Comparison of ENCODE assay signal across 21 cellular contexts in the genomic region with DNA sequence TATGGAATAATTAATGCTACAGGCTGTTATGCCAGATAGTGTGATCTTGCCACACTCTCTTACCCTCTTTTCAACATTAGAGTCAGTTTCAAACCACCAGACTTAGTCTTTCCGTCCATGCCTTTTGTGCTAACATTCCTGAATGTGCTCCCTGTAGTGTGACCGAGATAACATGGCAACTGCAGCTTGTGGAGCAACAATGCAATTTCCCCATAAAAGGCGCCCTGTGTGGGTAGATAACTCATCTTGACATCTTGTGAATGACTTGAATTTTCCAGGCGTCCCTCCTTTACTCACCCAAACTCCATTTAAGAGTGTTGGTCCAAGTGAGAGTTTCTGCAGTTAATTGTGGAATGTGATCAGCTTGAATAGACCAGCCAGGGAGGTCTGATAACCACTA.
A peak's percentile ranks its signal among the peaks of the same experiment; 100 is the strongest.
DNase-seq lines count a peak whose midpoint lies in the region; TF ChIP-seq lines count a peak whose summit lies in the region.
"Had no signal": no experiment of that assay in that cellular context is flagged by ENCODE, and none has a peak within 500 bp of the region (broad histone marks: within the 10 kb centered on the region; RNA-seq: fewer than 3 reads in every experiment).

No MANE protein-coding gene starts in this region.

- H3K9me3 Mint-ChIP-seq in activated naive CD4-positive, alpha-beta T cell treated with anti-CD3 and anti-CD28 coated beads for 36 hours = peaks cover 3% of the 10 kb centered on the region
- H3K9me3 Mint-ChIP-seq: activated CD4-positive, alpha-beta T cell treated with anti-CD3 and anti-CD28 coated beads, Interleukin-2, amount 10 ng/mL, durations not matched to agents 24 days and 14 days had no signal

- no peaks in the 10 kb centered on the region for H3K4me1 Mint-ChIP-seq in activated naive CD4-positive, alpha-beta T cell treated with anti-CD3 and anti-CD28 coated beads for 36 hours (ENCODE audit: low read depth)
- H3K4me1 Mint-ChIP-seq: activated CD4-positive, alpha-beta T cell treated with anti-CD3 and anti-CD28 coated beads, Interleukin-2, amount 10 ng/mL, durations not matched to agents 24 days and 14 days; activated naive CD8-positive, alpha-beta T cell treated with anti-CD3 and anti-CD28 coated beads, Interleukin-2, amount 50 U/mL, for 24 hours; naive B cell had no signal

- intact Hi-C loops in activated naive CD4-positive, alpha-beta T cell treated with anti-CD3 and anti-CD28 coated beads for 36 hours (cut with micrococcal nuclease) = no loop called here

- CTCF ChIA-PET in activated naive CD4-positive, alpha-beta T cell treated with anti-CD3 and anti-CD28 coated beads for 36 hours (lab: Charles Lee) = no interaction called here

- H3K27ac Mint-ChIP-seq in activated naive CD4-positive, alpha-beta T cell treated with anti-CD3 and anti-CD28 coated beads for 36 hours = no peak overlapping the region
- H3K27ac Mint-ChIP-seq: activated CD4-positive, alpha-beta T cell treated with anti-CD3 and anti-CD28 coated beads, Interleukin-2, amount 10 ng/mL, durations not matched to agents 24 days and 14 days; activated naive CD8-positive, alpha-beta T cell treated with anti-CD3 and anti-CD28 coated beads, Interleukin-2, amount 50 U/mL, for 24 hours; naive B cell had no signal

- H3K36me3 Mint-ChIP-seq in activated naive CD4-positive, alpha-beta T cell treated with anti-CD3 and anti-CD28 coated beads for 36 hours (ENCODE audit: low read depth) = no peaks in the 10 kb centered on the region
- H3K36me3 Mint-ChIP-seq: naive B cell had no signal

- TF ChIP-seq RAD21 in Ishikawa (IDR thresholded peaks at IDR 0.05; ENCODE audit: low read depth) = no peak

- DNase-seq in astrocyte of the hippocampus (ENCODE audit: low read depth, low spot score) (peak; percentile 36), iPS-NIHi7 (ENCODE audit: extremely low spot score) (peak; percentile 44), DMS79 (lab: John Stamatoyannopoulos, UW) (no peak), SIG-M5 (lab: John Stamatoyannopoulos, UW) (no peak)
- DNase-seq in activated naive CD4-positive, alpha-beta T cell treated with anti-CD3 and anti-CD28 coated beads for 36 hours = no peak
- no peak for DNase-seq in activated CD4-positive, alpha-beta T cell treated with anti-CD3 and anti-CD28 coated beads for 1 hour
- DNase-seq: activated CD4-positive, alpha-beta T cell treated with anti-CD3 and anti-CD28 coated beads, Interleukin-2, amount 10 ng/mL, durations not matched to agents 24 days and 14 days; activated effector memory CD4-positive, alpha-beta T cell treated with Interleukin-2 at 50 U/mL for 16 hours; activated naive CD8-positive, alpha-beta T cell treated with anti-CD3 and anti-CD28 coated beads, Interleukin-2, amount 50 U/mL, for 24 hours; AML-193; cortex of kidney; DMS79 treated with DMSO at 0.1 percent for 48 hours; naive B cell; NCI-H1105 treated with DMSO at 0.1 percent for 48 hours; NCI-H2107; NCI-H524 treated with DMSO at 0.1 percent for 48 hours; stimulated activated CD4-positive, alpha-beta T cell treated with anti-CD3 and anti-CD28 coated beads, Interleukin-2, amount 100 ng/mL, for 24 hours; stimulated activated naive CD4-positive, alpha-beta T cell; SW 1271; thyroid gland had no signal

- H3K4me3 Mint-ChIP-seq in activated naive CD4-positive, alpha-beta T cell treated with anti-CD3 and anti-CD28 coated beads for 36 hours = no peak overlapping the region
- H3K4me3 Mint-ChIP-seq: activated CD4-positive, alpha-beta T cell treated with anti-CD3 and anti-CD28 coated beads, Interleukin-2, amount 10 ng/mL, durations not matched to agents 24 days and 14 days; activated naive CD8-positive, alpha-beta T cell treated with anti-CD3 and anti-CD28 coated beads, Interleukin-2, amount 50 U/mL, for 24 hours; naive B cell had no signal

- H3K27me3 Mint-ChIP-seq in activated naive CD4-positive, alpha-beta T cell treated with anti-CD3 and anti-CD28 coated beads for 36 hours (ENCODE audit: low read depth) = peaks cover 2% of the 10 kb centered on the region
- H3K27me3 Mint-ChIP-seq: activated CD4-positive, alpha-beta T cell treated with anti-CD3 and anti-CD28 coated beads, Interleukin-2, amount 10 ng/mL, durations not matched to agents 24 days and 14 days had no signal

- peak; percentile 65; the same call in 1 of the 2 replicates for TF ChIP-seq EP300 in Ishikawa (IDR thresholded peaks at IDR 0.05; ENCODE audit: borderline replicate concordance)

TF ChIP-seq in Ishikawa, 13 proteins besides CTCF, POLR2A, EP300 and RAD21:
- TF ChIP-seq TEAD4 (IDR thresholded peaks at IDR 0.05) = peak; percentile 43
- 0 out of 2 replicates have a peak, but pooled peaks have one; percentile 23 for TF ChIP-seq TCF12 (IDR thresholded peaks at IDR 0.05; ENCODE audit: low read depth)
- no peak for TF ChIP-seq CEBPB (IDR thresholded peaks at IDR 0.05)
- TF ChIP-seq, protein P1, sequence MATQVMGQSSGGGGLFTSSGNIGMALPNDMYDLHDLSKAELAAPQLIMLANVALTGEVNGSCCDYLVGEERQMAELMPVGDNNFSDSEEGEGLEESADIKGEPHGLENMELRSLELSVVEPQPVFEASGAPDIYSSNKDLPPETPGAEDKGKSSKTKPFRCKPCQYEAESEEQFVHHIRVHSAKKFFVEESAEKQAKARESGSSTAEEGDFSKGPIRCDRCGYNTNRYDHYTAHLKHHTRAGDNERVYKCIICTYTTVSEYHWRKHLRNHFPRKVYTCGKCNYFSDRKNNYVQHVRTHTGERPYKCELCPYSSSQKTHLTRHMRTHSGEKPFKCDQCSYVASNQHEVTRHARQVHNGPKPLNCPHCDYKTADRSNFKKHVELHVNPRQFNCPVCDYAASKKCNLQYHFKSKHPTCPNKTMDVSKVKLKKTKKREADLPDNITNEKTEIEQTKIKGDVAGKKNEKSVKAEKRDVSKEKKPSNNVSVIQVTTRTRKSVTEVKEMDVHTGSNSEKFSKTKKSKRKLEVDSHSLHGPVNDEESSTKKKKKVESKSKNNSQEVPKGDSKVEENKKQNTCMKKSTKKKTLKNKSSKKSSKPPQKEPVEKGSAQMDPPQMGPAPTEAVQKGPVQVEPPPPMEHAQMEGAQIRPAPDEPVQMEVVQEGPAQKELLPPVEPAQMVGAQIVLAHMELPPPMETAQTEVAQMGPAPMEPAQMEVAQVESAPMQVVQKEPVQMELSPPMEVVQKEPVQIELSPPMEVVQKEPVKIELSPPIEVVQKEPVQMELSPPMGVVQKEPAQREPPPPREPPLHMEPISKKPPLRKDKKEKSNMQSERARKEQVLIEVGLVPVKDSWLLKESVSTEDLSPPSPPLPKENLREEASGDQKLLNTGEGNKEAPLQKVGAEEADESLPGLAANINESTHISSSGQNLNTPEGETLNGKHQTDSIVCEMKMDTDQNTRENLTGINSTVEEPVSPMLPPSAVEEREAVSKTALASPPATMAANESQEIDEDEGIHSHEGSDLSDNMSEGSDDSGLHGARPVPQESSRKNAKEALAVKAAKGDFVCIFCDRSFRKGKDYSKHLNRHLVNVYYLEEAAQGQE (IDR thresholded peaks at IDR 0.05; ENCODE audit: low read depth) = no peak
- no peak for TF ChIP-seq TAF1 (IDR thresholded peaks at IDR 0.05; ENCODE audit: low read depth)
- no peak for TF ChIP-seq YY1 (IDR thresholded peaks at IDR 0.05; ENCODE audit: low read depth)
TF ChIP-seq in Ishikawa: peak in this region for 2.

Comparison
In these comparisons a context has a peak if more than half of its experiments do, and no peak if none do; other contexts are left out.
1. DNase-seq: peak in astrocyte of the hippocampus (single experiment) and iPS-NIHi7 (single experiment); none in DMS79 (single experiment), SIG-M5 (single experiment), activated naive CD4-positive, alpha-beta T cell treated with anti-CD3 and anti-CD28 coated beads for 36 hours (single experiment) and activated CD4-positive, alpha-beta T cell treated with anti-CD3 and anti-CD28 coated beads for 1 hour (single experiment).